ENCODE assay signal across 2 cellular contexts in the genomic region with DNA sequence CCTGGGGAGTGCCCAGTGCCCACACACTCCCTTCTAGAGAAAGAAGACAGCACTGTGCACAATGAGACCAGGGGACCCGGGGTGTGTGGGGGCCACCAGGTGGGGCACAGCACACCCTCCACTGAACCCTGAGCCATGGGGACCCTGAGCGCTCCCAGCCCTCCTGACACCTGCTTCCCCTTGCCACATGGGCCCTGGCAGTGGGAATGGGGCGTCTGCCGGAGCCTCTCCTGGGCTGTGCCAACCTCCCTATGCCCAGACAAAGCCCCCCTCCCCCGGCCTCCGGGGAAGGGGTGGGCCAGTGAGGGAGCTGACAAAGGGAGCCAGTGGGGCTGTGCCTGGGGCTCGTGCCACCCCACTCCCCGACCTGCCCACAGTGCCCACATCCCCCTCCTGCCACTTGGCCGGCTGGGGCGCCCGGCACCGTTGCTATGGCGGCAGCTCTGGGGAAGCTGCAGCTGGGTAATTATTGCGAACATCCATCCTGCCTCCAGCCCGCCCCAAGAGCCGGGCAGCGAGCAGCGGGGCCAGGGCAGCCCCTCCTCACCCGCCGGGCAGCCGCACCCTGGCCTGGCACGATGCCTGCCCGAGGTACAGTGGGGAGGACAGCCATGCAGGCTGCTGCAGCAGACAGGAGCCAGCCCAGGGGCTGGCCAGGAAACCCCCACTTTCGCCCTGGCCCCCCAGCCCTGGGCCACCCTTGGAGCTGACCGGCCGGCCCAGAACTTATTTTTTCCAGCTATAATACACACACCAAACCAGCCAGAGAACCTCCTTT.
TF ChIP-seq lines count a peak whose summit lies in the region.

No MANE protein-coding gene starts in this region.

TF ChIP-seq in HepG2, 621 proteins besides CTCF, POLR2A, EP300 and RAD21 (continues in another document):
- TF ChIP-seq HHEX (CRISPR knock-in tag; IDR thresholded peaks at IDR 0.05), result no peak
- no peak for TF ChIP-seq EHMT2 (IDR thresholded peaks at IDR 0.05; ENCODE audit: borderline replicate concordance, low read depth, low read length)
- no peak for TF ChIP-seq SOX6 (IDR thresholded peaks at IDR 0.05)
- TF ChIP-seq SOX6 (CRISPR knock-in tag; IDR thresholded peaks at IDR 0.05), result no peak
- TF ChIP-seq SIX4 (CRISPR knock-in tag; IDR thresholded peaks at IDR 0.05), result no peak
- no peak for TF ChIP-seq CAMTA2 (CRISPR knock-in tag; IDR thresholded peaks at IDR 0.05; ENCODE audit: borderline replicate concordance)
- TF ChIP-seq, protein P1, sequence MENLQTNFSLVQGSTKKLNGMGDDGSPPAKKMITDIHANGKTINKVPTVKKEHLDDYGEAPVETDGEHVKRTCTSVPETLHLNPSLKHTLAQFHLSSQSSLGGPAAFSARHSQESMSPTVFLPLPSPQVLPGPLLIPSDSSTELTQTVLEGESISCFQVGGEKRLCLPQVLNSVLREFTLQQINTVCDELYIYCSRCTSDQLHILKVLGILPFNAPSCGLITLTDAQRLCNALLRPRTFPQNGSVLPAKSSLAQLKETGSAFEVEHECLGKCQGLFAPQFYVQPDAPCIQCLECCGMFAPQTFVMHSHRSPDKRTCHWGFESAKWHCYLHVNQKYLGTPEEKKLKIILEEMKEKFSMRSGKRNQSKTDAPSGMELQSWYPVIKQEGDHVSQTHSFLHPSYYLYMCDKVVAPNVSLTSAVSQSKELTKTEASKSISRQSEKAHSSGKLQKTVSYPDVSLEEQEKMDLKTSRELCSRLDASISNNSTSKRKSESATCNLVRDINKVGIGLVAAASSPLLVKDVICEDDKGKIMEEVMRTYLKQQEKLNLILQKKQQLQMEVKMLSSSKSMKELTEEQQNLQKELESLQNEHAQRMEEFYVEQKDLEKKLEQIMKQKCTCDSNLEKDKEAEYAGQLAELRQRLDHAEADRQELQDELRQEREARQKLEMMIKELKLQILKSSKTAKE (CRISPR knock-in tag; IDR thresholded peaks at IDR 0.05; ENCODE audit: borderline replicate concordance), result no peak
- TF ChIP-seq, protein P2, sequence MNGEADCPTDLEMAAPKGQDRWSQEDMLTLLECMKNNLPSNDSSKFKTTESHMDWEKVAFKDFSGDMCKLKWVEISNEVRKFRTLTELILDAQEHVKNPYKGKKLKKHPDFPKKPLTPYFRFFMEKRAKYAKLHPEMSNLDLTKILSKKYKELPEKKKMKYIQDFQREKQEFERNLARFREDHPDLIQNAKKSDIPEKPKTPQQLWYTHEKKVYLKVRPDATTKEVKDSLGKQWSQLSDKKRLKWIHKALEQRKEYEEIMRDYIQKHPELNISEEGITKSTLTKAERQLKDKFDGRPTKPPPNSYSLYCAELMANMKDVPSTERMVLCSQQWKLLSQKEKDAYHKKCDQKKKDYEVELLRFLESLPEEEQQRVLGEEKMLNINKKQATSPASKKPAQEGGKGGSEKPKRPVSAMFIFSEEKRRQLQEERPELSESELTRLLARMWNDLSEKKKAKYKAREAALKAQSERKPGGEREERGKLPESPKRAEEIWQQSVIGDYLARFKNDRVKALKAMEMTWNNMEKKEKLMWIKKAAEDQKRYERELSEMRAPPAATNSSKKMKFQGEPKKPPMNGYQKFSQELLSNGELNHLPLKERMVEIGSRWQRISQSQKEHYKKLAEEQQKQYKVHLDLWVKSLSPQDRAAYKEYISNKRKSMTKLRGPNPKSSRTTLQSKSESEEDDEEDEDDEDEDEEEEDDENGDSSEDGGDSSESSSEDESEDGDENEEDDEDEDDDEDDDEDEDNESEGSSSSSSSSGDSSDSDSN (CRISPR knock-in tag; IDR thresholded peaks at IDR 0.05), result no peak
- TF ChIP-seq EEA1 (CRISPR knock-in tag; IDR thresholded peaks at IDR 0.05; ENCODE audit: borderline replicate concordance), result 0 out of 2 replicates have a peak, but pooled peaks have one; percentile 27
- TF ChIP-seq NFRKB (IDR thresholded peaks at IDR 0.05), result no peak
- TF ChIP-seq TGIF2 (CRISPR knock-in tag; IDR thresholded peaks at IDR 0.05), result no peak
- TF ChIP-seq, protein P3, sequence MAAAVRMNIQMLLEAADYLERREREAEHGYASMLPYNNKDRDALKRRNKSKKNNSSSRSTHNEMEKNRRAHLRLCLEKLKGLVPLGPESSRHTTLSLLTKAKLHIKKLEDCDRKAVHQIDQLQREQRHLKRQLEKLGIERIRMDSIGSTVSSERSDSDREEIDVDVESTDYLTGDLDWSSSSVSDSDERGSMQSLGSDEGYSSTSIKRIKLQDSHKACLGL (CRISPR knock-in tag; IDR thresholded peaks at IDR 0.05), result peak; percentile 39; the same call in 1 of the 2 replicates
- peak; percentile 12; the same call in 1 of the 2 replicates for TF ChIP-seq MTF2 (CRISPR knock-in tag; IDR thresholded peaks at IDR 0.05; ENCODE audit: borderline replicate concordance)
- TF ChIP-seq JUND (CRISPR knock-in tag; IDR thresholded peaks at IDR 0.05), result no peak
- TF ChIP-seq, protein P4, sequence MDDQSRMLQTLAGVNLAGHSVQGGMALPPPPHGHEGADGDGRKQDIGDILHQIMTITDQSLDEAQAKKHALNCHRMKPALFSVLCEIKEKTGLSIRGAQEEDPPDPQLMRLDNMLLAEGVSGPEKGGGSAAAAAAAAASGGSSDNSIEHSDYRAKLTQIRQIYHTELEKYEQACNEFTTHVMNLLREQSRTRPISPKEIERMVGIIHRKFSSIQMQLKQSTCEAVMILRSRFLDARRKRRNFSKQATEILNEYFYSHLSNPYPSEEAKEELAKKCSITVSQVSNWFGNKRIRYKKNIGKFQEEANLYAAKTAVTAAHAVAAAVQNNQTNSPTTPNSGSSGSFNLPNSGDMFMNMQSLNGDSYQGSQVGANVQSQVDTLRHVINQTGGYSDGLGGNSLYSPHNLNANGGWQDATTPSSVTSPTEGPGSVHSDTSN (CRISPR knock-in tag; IDR thresholded peaks at IDR 0.05; ENCODE audit: borderline replicate concordance), result no peak
- TF ChIP-seq, protein P5, sequence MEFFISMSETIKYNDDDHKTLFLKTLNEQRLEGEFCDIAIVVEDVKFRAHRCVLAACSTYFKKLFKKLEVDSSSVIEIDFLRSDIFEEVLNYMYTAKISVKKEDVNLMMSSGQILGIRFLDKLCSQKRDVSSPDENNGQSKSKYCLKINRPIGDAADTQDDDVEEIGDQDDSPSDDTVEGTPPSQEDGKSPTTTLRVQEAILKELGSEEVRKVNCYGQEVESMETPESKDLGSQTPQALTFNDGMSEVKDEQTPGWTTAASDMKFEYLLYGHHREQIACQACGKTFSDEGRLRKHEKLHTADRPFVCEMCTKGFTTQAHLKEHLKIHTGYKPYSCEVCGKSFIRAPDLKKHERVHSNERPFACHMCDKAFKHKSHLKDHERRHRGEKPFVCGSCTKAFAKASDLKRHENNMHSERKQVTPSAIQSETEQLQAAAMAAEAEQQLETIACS (CRISPR knock-in tag; IDR thresholded peaks at IDR 0.05), result 0 out of 2 replicates have a peak, but pooled peaks have one; percentile 7
- TF ChIP-seq HCFC1 (IDR thresholded peaks at IDR 0.05; ENCODE audit: low read depth, low read length), result 0 out of 2 replicates have a peak, but pooled peaks have one; percentile 17
- 0 out of 2 replicates have a peak, but pooled peaks have one; percentile 4 for TF ChIP-seq ZNF451 (CRISPR knock-in tag; IDR thresholded peaks at IDR 0.05)

TF ChIP-seq in HEK293T, 16 proteins besides CTCF, POLR2A, EP300 and RAD21:
- TF ChIP-seq HDGF (IDR thresholded peaks at IDR 0.05; ENCODE audit: borderline replicate concordance) (no peak), SP1 (IDR thresholded peaks at IDR 0.05) (no peak), FOXK2 (IDR thresholded peaks at IDR 0.05) (no peak), TARDBP (IDR thresholded peaks at IDR 0.05) (no peak), FOXM1 (IDR thresholded peaks at IDR 0.05; ENCODE audit: borderline replicate concordance) (no peak), FOXA1 (IDR thresholded peaks at IDR 0.05) (no peak), CTBP1 (IDR thresholded peaks at IDR 0.05; ENCODE audit: borderline replicate concordance) (no peak), L3MBTL2 (conservative IDR thresholded peaks at IDR 0.05) (no peak), NFRKB (IDR thresholded peaks at IDR 0.05) (no peak), ZNF384 (IDR thresholded peaks at IDR 0.05) (no peak), SUZ12 (IDR thresholded peaks at IDR 0.05) (no peak)
- TF ChIP-seq, protein P6, sequence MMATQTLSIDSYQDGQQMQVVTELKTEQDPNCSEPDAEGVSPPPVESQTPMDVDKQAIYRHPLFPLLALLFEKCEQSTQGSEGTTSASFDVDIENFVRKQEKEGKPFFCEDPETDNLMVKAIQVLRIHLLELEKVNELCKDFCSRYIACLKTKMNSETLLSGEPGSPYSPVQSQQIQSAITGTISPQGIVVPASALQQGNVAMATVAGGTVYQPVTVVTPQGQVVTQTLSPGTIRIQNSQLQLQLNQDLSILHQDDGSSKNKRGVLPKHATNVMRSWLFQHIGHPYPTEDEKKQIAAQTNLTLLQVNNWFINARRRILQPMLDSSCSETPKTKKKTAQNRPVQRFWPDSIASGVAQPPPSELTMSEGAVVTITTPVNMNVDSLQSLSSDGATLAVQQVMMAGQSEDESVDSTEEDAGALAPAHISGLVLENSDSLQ (IDR thresholded peaks at IDR 0.05), result no peak
